In the genomic region with DNA sequence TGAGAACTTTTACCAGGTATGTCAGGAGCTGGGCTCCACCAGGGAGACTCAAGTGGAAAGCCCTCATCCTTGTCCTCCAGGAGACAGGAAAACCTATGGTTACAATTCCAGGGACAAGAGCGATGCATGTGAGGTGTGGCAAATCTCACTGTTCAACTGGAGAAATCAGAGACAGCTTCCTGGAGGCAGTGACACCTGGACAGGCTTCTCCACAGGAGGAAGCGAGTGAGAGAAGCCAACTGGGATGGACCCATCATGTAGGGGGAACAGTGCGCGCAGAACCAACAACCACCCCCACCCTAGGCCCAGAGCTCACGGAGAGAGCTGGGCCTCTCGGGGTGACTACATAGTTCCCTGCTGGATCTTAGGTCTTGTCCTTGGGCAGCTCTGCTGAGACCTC, we compare ENCODE assay signal across 25 cellular contexts.
"Had no signal": no experiment of that assay in that cellular context is flagged by ENCODE, and none has a peak within 500 bp of the region (broad histone marks: within the 10 kb centered on the region; RNA-seq: fewer than 3 reads in every experiment).

No MANE protein-coding gene starts in this region.

- H3K27ac Mint-ChIP-seq: activated B cell treated with CpG ODN at 0.5 μM for 24 hours; activated CD4-positive, alpha-beta T cell treated with anti-CD3 and anti-CD28 coated beads, Interleukin-2, amount 10 ng/mL, durations not matched to agents 24 days and 14 days; activated CD8-positive, alpha-beta memory T cell treated with anti-CD3 and anti-CD28 coated beads, Interleukin-2, amount 10 ng/mL, durations not matched to agents 7 days and 5 days; activated naive CD8-positive, alpha-beta T cell; activated T-cell treated with anti-CD3 and anti-CD28 coated beads, Interleukin-2, amount 50 U/mL, for 24 hours; activated T-helper 1 cell treated with anti-CD3 and anti-CD28 coated beads, Interleukin-12 subunit alpha, Interleukin-12 subunit beta, Interleukin-2, Interleukin-4 antibody, amounts not matched to agents 30 ng/mL and 10 ng/mL and 1 ng/mL, durations not matched to agents 14 hours and 24 hours and 36 hours; brain; T-helper 17 cell had no signal

- H3K36me3 Mint-ChIP-seq: activated CD8-positive, alpha-beta memory T cell treated with anti-CD3 and anti-CD28 coated beads, Interleukin-2, amount 10 ng/mL, durations not matched to agents 7 days and 5 days; activated naive CD8-positive, alpha-beta T cell; brain had no signal

- DNase-seq: activated B cell treated with CpG ODN at 0.5 μM for 24 hours; activated CD4-positive, alpha-beta T cell treated with anti-CD3 and anti-CD28 coated beads for 1 hour; activated CD4-positive, alpha-beta T cell treated with anti-CD3 and anti-CD28 coated beads, Interleukin-2, amount 10 ng/mL, durations not matched to agents 24 days and 14 days; activated CD4-positive, alpha-beta T cell treated with anti-CD3 and anti-CD28 coated beads, Interleukin-2, amount 50 U/mL, for 48 hours; activated CD8-positive, alpha-beta memory T cell treated with anti-CD3 and anti-CD28 coated beads, Interleukin-2, amount 10 ng/mL, durations not matched to agents 7 days and 5 days; activated effector memory CD4-positive, alpha-beta T cell treated with Interleukin-2 at 50 U/mL for 16 hours; activated naive CD4-positive, alpha-beta T cell treated with Interleukin-2 at 50 U/mL for 16 hours; activated T-cell treated with anti-CD3 and anti-CD28 coated beads, Interleukin-2, amount 50 U/mL, for 24 hours; amygdala; NCI-H1048; NCI-H146; NCI-H187 treated with DMSO at 0.1 percent for 48 hours; NCI-H2081 treated with DMSO at 0.1 percent for 48 hours; NCI-H446; NCI-H524; SHP77 treated with DMSO at 0.1 percent for 48 hours; T-helper 17 cell; T-helper 9 cell had no signal

- H3K27me3 Mint-ChIP-seq: activated B cell treated with CpG ODN at 0.5 μM for 24 hours; activated CD4-positive, alpha-beta T cell treated with anti-CD3 and anti-CD28 coated beads, Interleukin-2, amount 10 ng/mL, durations not matched to agents 24 days and 14 days; activated CD8-positive, alpha-beta memory T cell treated with anti-CD3 and anti-CD28 coated beads, Interleukin-2, amount 10 ng/mL, durations not matched to agents 7 days and 5 days; activated naive CD8-positive, alpha-beta T cell; activated T-cell treated with anti-CD3 and anti-CD28 coated beads, Interleukin-2, amount 50 U/mL, for 24 hours; central memory CD8-positive, alpha-beta T cell; T-helper 17 cell had no signal

- FAIRE-seq: astrocyte, RCC 7860, TTC549 had no signal

- H3K9me3 Mint-ChIP-seq: activated B cell treated with CpG ODN at 0.5 μM for 24 hours; activated CD4-positive, alpha-beta T cell treated with anti-CD3 and anti-CD28 coated beads, Interleukin-2, amount 10 ng/mL, durations not matched to agents 24 days and 14 days; activated T-cell treated with anti-CD3 and anti-CD28 coated beads, Interleukin-2, amount 50 U/mL, for 24 hours; activated T-helper 1 cell treated with anti-CD3 and anti-CD28 coated beads, Interleukin-12 subunit alpha, Interleukin-12 subunit beta, Interleukin-2, Interleukin-4 antibody, amounts not matched to agents 30 ng/mL and 10 ng/mL and 1 ng/mL, durations not matched to agents 14 hours and 24 hours and 36 hours; central memory CD8-positive, alpha-beta T cell had no signal

- ATAC-seq: activated CD8-positive, alpha-beta memory T cell treated with anti-CD3 and anti-CD28 coated beads, Interleukin-2, amount 10 ng/mL, durations not matched to agents 7 days and 5 days; T-helper 17 cell had no signal

- H3K4me3 Mint-ChIP-seq: activated B cell treated with CpG ODN at 0.5 μM for 24 hours; activated CD4-positive, alpha-beta T cell treated with anti-CD3 and anti-CD28 coated beads, Interleukin-2, amount 10 ng/mL, durations not matched to agents 24 days and 14 days; activated CD8-positive, alpha-beta memory T cell treated with anti-CD3 and anti-CD28 coated beads, Interleukin-2, amount 10 ng/mL, durations not matched to agents 7 days and 5 days; activated naive CD8-positive, alpha-beta T cell; activated T-cell treated with anti-CD3 and anti-CD28 coated beads, Interleukin-2, amount 50 U/mL, for 24 hours; activated T-helper 1 cell treated with anti-CD3 and anti-CD28 coated beads, Interleukin-12 subunit alpha, Interleukin-12 subunit beta, Interleukin-2, Interleukin-4 antibody, amounts not matched to agents 30 ng/mL and 10 ng/mL and 1 ng/mL, durations not matched to agents 14 hours and 24 hours and 36 hours; brain; central memory CD8-positive, alpha-beta T cell; T-helper 17 cell had no signal
